In genomic region chr21:33214056-33214455, GRCh38 we compare ENCODE assay signal across 26 cellular contexts. TPM values are rescaled to one million over a fixed set of nuclear protein-coding genes. Genes with fewer than 3 reads are reported as not detected.
DNase-seq lines count a peak whose midpoint lies in the region; ATAC-seq and TF ChIP-seq lines count a peak whose summit lies in the region.
"Had no signal": no experiment of that assay in that cellular context is flagged by ENCODE, and none has a peak within 500 bp of the region (broad histone marks: within the 10 kb centered on the region; RNA-seq: fewer than 3 reads in every experiment).

No MANE protein-coding gene starts in this region.

- no peak for DNase-seq in CD14-positive monocyte (ENCODE audit: low spot score)
- DNase-seq in CD4-positive, alpha-beta memory T cell, result no peak
- no peak for DNase-seq in activated CD4-positive, alpha-beta memory T cell treated with anti-CD3 and anti-CD28 coated beads for 36 hours
- DNase-seq in effector memory CD8-positive, alpha-beta T cell, result no peak
- no peak for DNase-seq in dorsolateral prefrontal cortex
- DNase-seq: activated CD4-positive, alpha-beta T cell treated with anti-CD3 and anti-CD28 coated beads for 36 hours; activated effector memory CD4-positive, alpha-beta T cell treated with Interleukin-2 at 50 U/mL for 16 hours; brain microvascular endothelial cell; DMS53; midbrain; NCI-H1436; NCI-H345; NCI-H82; nephron progenitor cell; OCI-M1; ovary; small intestine; stimulated activated CD4-positive, alpha-beta T cell treated with anti-CD3 and anti-CD28 coated beads, Interleukin-1b, Interleukin-23, amount 100 ng/mL, for 48 hours; stimulated activated CD8-positive, alpha-beta memory T cell treated with anti-CD3 and anti-CD28 coated beads, Interleukin-4, amount 100 ng/mL, for 48 hours; stomach; T-helper 17 cell; tibial artery had no signal

- no peak overlapping the region for H3K27ac ChIP-seq in CD4-positive, alpha-beta memory T cell (ENCODE audit: low read depth, low read length)
- H3K27ac ChIP-seq in dorsolateral prefrontal cortex, result no peak overlapping the region
- H3K27ac ChIP-seq: brain microvascular endothelial cell, ovary, tibial artery had no signal

- H3K4me1 Mint-ChIP-seq in CD14-positive monocyte, result peaks cover 72% of the 10 kb centered on the region
- peaks cover 58 to 90% (median 77%) of the 10 kb centered on the region in 4 donors for H3K4me1 Mint-ChIP-seq in CD4-positive, alpha-beta memory T cell
- H3K4me1 Mint-ChIP-seq in activated CD4-positive, alpha-beta memory T cell treated with anti-CD3 and anti-CD28 coated beads for 36 hours (ENCODE audit: low read depth), result peaks cover 76% of the 10 kb centered on the region
- peaks cover 54 to 62% of the 10 kb centered on the region in 2 donors for H3K4me1 Mint-ChIP-seq in effector memory CD8-positive, alpha-beta T cell (ENCODE audit: low read depth in 2 of 2)

- CTCF ChIA-PET in CD4-positive, alpha-beta memory T cell (lab: Charles Lee; ENCODE audit: partially characterized antibody), result interaction anchor here (0.7 to 1.2 kb wide), 4 partner anchors 17 to 231 kb away, joined by 3 to 4 read pairs (median 3); no protein-coding TSS in a partner anchor
- CTCF ChIA-PET in activated CD4-positive, alpha-beta memory T cell treated with anti-CD3 and anti-CD28 coated beads for 36 hours (lab: Charles Lee), result interaction anchor here (0.8 to 1.7 kb wide), 4 partner anchors 17 to 148 kb away, joined by 3 to 7 read pairs (median 4); no protein-coding TSS in a partner anchor

- H3K4me3 ChIP-seq in CD4-positive, alpha-beta memory T cell (ENCODE audit: low read length in 2 of 2), result no peak overlapping the region
- H3K4me3 ChIP-seq in dorsolateral prefrontal cortex, result no peak overlapping the region
- H3K4me3 ChIP-seq: HAP-1, ovary, stomach, tibial artery had no signal

- H3K4me1 ChIP-seq in CD4-positive, alpha-beta memory T cell (ENCODE audit: insufficient read depth, low read length), result peaks cover 89% of the 10 kb centered on the region

- no peaks in the 10 kb centered on the region for H3K9me3 ChIP-seq in CD4-positive, alpha-beta memory T cell (ENCODE audit: control insufficient read depth in 1 of 2, low read length in 2 of 2)
- H3K9me3 ChIP-seq: HAP-1, ovary, stomach, tibial artery had no signal

- peak overlapping the region in 6 of 7 donors; percentile 46 to 100 (median 88) for H3K27ac Mint-ChIP-seq in CD14-positive monocyte
- peak overlapping the region; percentile 73 to 92 (median 84) for H3K27ac Mint-ChIP-seq in CD4-positive, alpha-beta memory T cell
- H3K27ac Mint-ChIP-seq in activated CD4-positive, alpha-beta memory T cell treated with anti-CD3 and anti-CD28 coated beads for 36 hours, result peak overlapping the region; percentile 24
- H3K27ac Mint-ChIP-seq in effector memory CD8-positive, alpha-beta T cell, result peak overlapping the region; percentile 6 to 87
- H3K27ac Mint-ChIP-seq: nephron progenitor cell had no signal

- no peak overlapping the region for H3K4me3 Mint-ChIP-seq in CD14-positive monocyte
- H3K4me3 Mint-ChIP-seq in CD4-positive, alpha-beta memory T cell, result peak overlapping the region in 5 of 8 donors; percentile 13 to 54 (median 40)
- no peak overlapping the region for H3K4me3 Mint-ChIP-seq in activated CD4-positive, alpha-beta memory T cell treated with anti-CD3 and anti-CD28 coated beads for 36 hours
- H3K4me3 Mint-ChIP-seq in effector memory CD8-positive, alpha-beta T cell, result peak overlapping the region in 1 of 2 donors; percentile 8
- H3K4me3 Mint-ChIP-seq: activated CD4-positive, alpha-beta T cell treated with anti-CD3 and anti-CD28 coated beads for 36 hours; nephron progenitor cell had no signal

- no peaks in the 10 kb centered on the region for H3K36me3 ChIP-seq in CD4-positive, alpha-beta memory T cell (ENCODE audit: insufficient read depth, low read length)
- H3K36me3 ChIP-seq: brain microvascular endothelial cell, HAP-1, ovary, stomach, tibial artery had no signal

- H3K36me3 Mint-ChIP-seq in CD14-positive monocyte, result peaks cover 4 to 16% of the 10 kb centered on the region in 2 donors
- peaks cover 4 to 5% of the 10 kb centered on the region in 2 donors for H3K36me3 Mint-ChIP-seq in CD4-positive, alpha-beta memory T cell
- H3K36me3 Mint-ChIP-seq in activated CD4-positive, alpha-beta memory T cell treated with anti-CD3 and anti-CD28 coated beads for 36 hours, result peaks cover 3% of the 10 kb centered on the region
- H3K36me3 Mint-ChIP-seq in effector memory CD8-positive, alpha-beta T cell (ENCODE audit: insufficient read depth), result no peaks in the 10 kb centered on the region

- intact Hi-C loops in CD14-positive monocyte (cut with micrococcal nuclease) (no loop called here), dorsolateral prefrontal cortex (cut with DNase I) (no loop called here)
- intact Hi-C loops in CD4-positive, alpha-beta memory T cell (cut with micrococcal nuclease), result no loop called here
- intact Hi-C loops in activated CD4-positive, alpha-beta memory T cell treated with anti-CD3 and anti-CD28 coated beads for 36 hours (cut with micrococcal nuclease), result no loop called here

- no peaks in the 10 kb centered on the region for H3K27me3 ChIP-seq in CD4-positive, alpha-beta memory T cell (ENCODE audit: insufficient read depth, low read length)
- H3K27me3 ChIP-seq in dorsolateral prefrontal cortex, result no peaks in the 10 kb centered on the region
- H3K27me3 ChIP-seq: brain microvascular endothelial cell, ovary, stomach, tibial artery had no signal

- no peaks in the 10 kb centered on the region for H3K27me3 Mint-ChIP-seq in CD14-positive monocyte (ENCODE audit: low read depth in 3 of 3)
- no peaks in the 10 kb centered on the region for H3K27me3 Mint-ChIP-seq in CD4-positive, alpha-beta memory T cell
- H3K27me3 Mint-ChIP-seq in activated CD4-positive, alpha-beta memory T cell treated with anti-CD3 and anti-CD28 coated beads for 36 hours, result no peaks in the 10 kb centered on the region
- no peaks in the 10 kb centered on the region for H3K27me3 Mint-ChIP-seq in effector memory CD8-positive, alpha-beta T cell
- H3K27me3 Mint-ChIP-seq: activated CD4-positive, alpha-beta T cell treated with anti-CD3 and anti-CD28 coated beads for 36 hours; T-helper 17 cell had no signal

- no peak for ATAC-seq in effector memory CD8-positive, alpha-beta T cell (replicated peaks)
- ATAC-seq in GM19455 (IDR thresholded peaks at IDR 0.05; ENCODE audit: unreplicated experiment) (no peak), GM18511 (IDR thresholded peaks at IDR 0.05; ENCODE audit: unreplicated experiment) (no peak), HG02763 (IDR thresholded peaks at IDR 0.05; ENCODE audit: unreplicated experiment) (no peak)
- ATAC-seq: activated CD4-positive, alpha-beta T cell treated with anti-CD3 and anti-CD28 coated beads for 36 hours; T-helper 17 cell had no signal

- POLR2A ChIA-PET in CD4-positive, alpha-beta memory T cell (lab: Charles Lee; ENCODE audit: partially characterized antibody), result interaction anchor here (0.7 to 1.3 kb wide), 5 partner anchors 9 to 147 kb away, joined by 3 to 4 read pairs (median 3); no protein-coding TSS in a partner anchor
- POLR2A ChIA-PET in activated CD4-positive, alpha-beta memory T cell treated with anti-CD3 and anti-CD28 coated beads for 36 hours (lab: Charles Lee), result no interaction called here

- TF ChIP-seq CTCF in CD14-positive monocyte (IDR thresholded peaks at IDR 0.05), result no peak
- TF ChIP-seq CTCF in dorsolateral prefrontal cortex (IDR thresholded peaks at IDR 0.05 in 54 of 56, conservative IDR thresholded peaks at IDR 0.05 in 2 of 56; ENCODE audit: low read depth in 1 of 56, partially characterized antibody in 56 of 56), result no peak

- H3K9me3 Mint-ChIP-seq in CD14-positive monocyte, result peaks cover 0 to 2% (median 0%) of the 10 kb centered on the region in 7 donors
- peaks cover 0 to 4% (median 0%) of the 10 kb centered on the region in 8 donors for H3K9me3 Mint-ChIP-seq in CD4-positive, alpha-beta memory T cell
- H3K9me3 Mint-ChIP-seq in activated CD4-positive, alpha-beta memory T cell treated with anti-CD3 and anti-CD28 coated beads for 36 hours, result no peaks in the 10 kb centered on the region
- H3K9me3 Mint-ChIP-seq in effector memory CD8-positive, alpha-beta T cell, result peaks cover 4 to 6% of the 10 kb centered on the region in 2 donors

RNA-seq across cellular contexts. Expression of gene IFNAR2, which starts 15.7 kb away (rescaled TPM):
- polyA plus RNA-seq in CD14-positive monocyte, result 10 to 100 TPM; 47.7 to 79.8 TPM
- 10 to 100 TPM; 76.5 to 77.7 TPM for total RNA-seq in CD4-positive, alpha-beta memory T cell
- polyA plus RNA-seq in CD4-positive, alpha-beta memory T cell, result 10 to 100 TPM; 78.0 to 81.1 TPM
- 10 to 100 TPM; 29.9 to 30.1 TPM for total RNA-seq in activated CD4-positive, alpha-beta memory T cell treated with anti-CD3 and anti-CD28 coated beads for 36 hours
- total RNA-seq in dorsolateral prefrontal cortex, result 10 to 100 TPM; 14.8 to 40.5 (median 23.4) TPM

RNA-seq across cellular contexts. Expression of gene IL10RB, which starts 52.1 kb away (rescaled TPM):
- polyA plus RNA-seq in CD14-positive monocyte, result 100 to 1,000 TPM; 212 to 225 TPM
- 10 to 100 TPM; 30.6 to 36.4 TPM for total RNA-seq in CD4-positive, alpha-beta memory T cell
- 10 to 100 TPM; 53.3 to 61.8 TPM for polyA plus RNA-seq in CD4-positive, alpha-beta memory T cell
- total RNA-seq in activated CD4-positive, alpha-beta memory T cell treated with anti-CD3 and anti-CD28 coated beads for 36 hours, result 10 to 100 TPM; 31.3 to 32.5 TPM
- 10 to 100 TPM in 71 of 120 experiments, 1 to 10 TPM in 49; 5.8 to 19.1 (median 10.6) TPM for total RNA-seq in dorsolateral prefrontal cortex

Comparison
In these comparisons a context has a peak if more than half of its experiments do, and no peak if none do; other contexts are left out.
1. H3K27ac Mint-ChIP-seq: peak in every context shown above with its lines; median percentile 88 in CD14-positive monocyte; 84 in CD4-positive, alpha-beta memory T cell; 46 in effector memory CD8-positive, alpha-beta T cell; 24 in activated CD4-positive, alpha-beta memory T cell treated with anti-CD3 and anti-CD28 coated beads for 36 hours.
2. H3K4me3 Mint-ChIP-seq: peak in CD4-positive, alpha-beta memory T cell (5 of 8); none in CD14-positive monocyte (0 of 2) and activated CD4-positive, alpha-beta memory T cell treated with anti-CD3 and anti-CD28 coated beads for 36 hours (single experiment).